Comparison of ENCODE assay signal across 15 cellular contexts in the genomic region with DNA sequence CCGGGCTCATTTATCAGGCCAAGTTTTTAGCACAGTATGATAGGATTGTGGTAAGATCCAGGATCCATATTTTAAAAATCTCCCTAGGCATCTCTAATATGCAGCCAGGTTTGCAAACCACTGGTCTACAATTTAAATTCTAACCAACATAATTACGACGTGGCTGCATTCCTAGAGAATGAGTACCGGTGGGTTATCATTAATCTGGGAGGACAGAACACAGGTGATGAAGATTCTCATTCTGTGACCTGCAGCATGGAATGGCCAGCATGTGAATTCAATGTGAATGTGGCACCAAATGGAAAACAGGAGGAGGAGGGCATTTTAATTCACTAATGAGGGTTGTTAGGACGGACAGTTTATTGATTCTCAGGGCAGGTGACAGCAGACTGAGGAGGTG. TPM values are rescaled to one million over a fixed set of nuclear protein-coding genes. Genes with fewer than 3 reads are reported as not detected.
DNase-seq lines count a peak whose midpoint lies in the region; ATAC-seq, FAIRE-seq and TF ChIP-seq lines count a peak whose summit lies in the region.
"Had no signal": no experiment of that assay in that cellular context is flagged by ENCODE, and none has a peak within 500 bp of the region (broad histone marks: within the 10 kb centered on the region; RNA-seq: fewer than 3 reads in every experiment).

No MANE protein-coding gene starts in this region.

- no peaks in the 10 kb centered on the region for H3K9me3 Mint-ChIP-seq in activated naive CD4-positive, alpha-beta T cell treated with anti-CD3 and anti-CD28 coated beads, Interleukin-2, amount 50 U/mL, for 24 hours
- peaks cover 0 to 3% of the 10 kb centered on the region in 2 donors for H3K9me3 Mint-ChIP-seq in activated naive CD4-positive, alpha-beta T cell treated with anti-CD3 and anti-CD28 coated beads, Interleukin-2, amount 50 U/mL, for 72 hours

- no peak overlapping the region for H3K18ac ChIP-seq in H1 (ENCODE audit: extremely low read depth, low read length)

- no peak overlapping the region for H2BK12ac ChIP-seq in H1 (ENCODE audit: low read depth, low read length)

- H3K36me3 ChIP-seq in SK-N-SH (replicated peaks in 1 of 2; ENCODE audit: control insufficient read depth in 1 of 2, insufficient read depth in 2 of 2, low read length in 1 of 2) (no peaks in the 10 kb centered on the region), H1 (ENCODE audit: control insufficient read depth in 2 of 4, insufficient read depth in 4 of 4, low read length in 3 of 4) (no peaks in the 10 kb centered on the region), stomach (no peaks in the 10 kb centered on the region)
- H3K36me3 ChIP-seq: ovary, upper lobe of right lung had no signal

- intact Hi-C loops in stomach (cut with DNase I; ENCODE audit: low total_unique reads) = no loop called here

- H3K9me3 ChIP-seq in SK-N-SH = no peaks in the 10 kb centered on the region
- no peaks in the 10 kb centered on the region for H3K9me3 ChIP-seq in H1 (ENCODE audit: insufficient read depth in 2 of 2, low read depth in 1 of 2, low read length in 1 of 2)
- H3K9me3 ChIP-seq in stomach = no peaks in the 10 kb centered on the region
- H3K9me3 ChIP-seq: ovary, upper lobe of right lung had no signal

- no peak overlapping the region for H2BK5ac ChIP-seq in H1 (ENCODE audit: low read depth, low read length)

- H3K79me1 ChIP-seq in H1 (ENCODE audit: low read depth, low read length) = no peaks in the 10 kb centered on the region

- H2AFZ ChIP-seq in SK-N-SH (ENCODE audit: low read depth) (no peak overlapping the region), H1 (ENCODE audit: low read length) (0 out of 2 replicates have a peak overlapping the region, but pooled peaks have one; percentile 51)

- H4K20me1 ChIP-seq in SK-N-SH (ENCODE audit: insufficient read depth) = no peaks in the 10 kb centered on the region
- H4K20me1 ChIP-seq in H1 (replicated peaks in 1 of 2; ENCODE audit: control insufficient read depth in 1 of 2, insufficient read depth in 2 of 2, low read length in 2 of 2) = no peaks in the 10 kb centered on the region

- WGBS in SK-N-SH (ENCODE audit: low lambda C conversion rate) = 57% methylated on average over 5 of the region's 5 CpGs
- WGBS in H1 (ENCODE audit: extremely low coverage in 1 of 2, insufficient coverage in 1 of 2, insufficient read length in 1 of 2, insufficient replicate concordance in 2 of 2, low coverage in 1 of 2, low lambda C conversion rate in 2 of 2, missing lambda C conversion rate in 1 of 2), 2 experiments = 73% methylated on average over 5 of the region's 5 CpGs; no CpG with 5 or more reads in 1 of the 2 experiments
- WGBS in stomach, 5 donors = 70 to 76% (median 72%) methylated on average over 5 of the region's 5 CpGs

- H3K4me3 Mint-ChIP-seq in activated naive CD4-positive, alpha-beta T cell treated with anti-CD3 and anti-CD28 coated beads, Interleukin-2, amount 50 U/mL, for 24 hours = peak overlapping the region; percentile 50

- H2BK20ac ChIP-seq in H1 (ENCODE audit: low read length) = no peak overlapping the region

- POLR2A ChIA-PET in SK-N-SH (lab: Yijun Ruan, JAX) (no interaction called here), H1 (lab: Charles Lee; ENCODE audit: partially characterized antibody) (no interaction called here)

- no peak overlapping the region for H4K91ac ChIP-seq in H1 (replicated peaks; ENCODE audit: insufficient read length, low read length)

- no peak for TF ChIP-seq POLR2A in H1 (IDR thresholded peaks at IDR 0.05; ENCODE audit: control extremely low read depth in 1 of 2, low read depth in 2 of 2, low read length in 2 of 2)
- TF ChIP-seq POLR2A in stomach (IDR thresholded peaks at IDR 0.05) = no peak

- no peak overlapping the region for H2AK5ac ChIP-seq in H1 (ENCODE audit: low read depth, low read length)

- no peak overlapping the region for H2BK120ac ChIP-seq in H1 (replicated peaks; ENCODE audit: low read depth, low read length)

- no peak for DNase-seq in activated naive CD4-positive, alpha-beta T cell treated with anti-CD3 and anti-CD28 coated beads, Interleukin-2, amount 50 U/mL, for 72 hours (ENCODE audit: low spot score in 2 of 2)
- no peak for DNase-seq in SK-N-SH
- no peak for DNase-seq in H1 (ENCODE audit: low read depth in 1 of 2, low spot score in 2 of 2)
- DNase-seq in stomach = no peak
- no peak for DNase-seq in substantia nigra (lab: John Stamatoyannopoulos, UW)
- no peak for DNase-seq in stimulated activated CD4-positive, alpha-beta T cell treated with anti-CD3 and anti-CD28 coated beads, Interleukin-4, amount 100 ng/mL, for 24 hours
- DNase-seq: aorta; mesenchymal stem cell; NCI-H446 treated with DMSO at 0.1 percent for 48 hours; ovary; RPMI8226; stimulated activated CD4-positive, alpha-beta T cell treated with anti-CD3 and anti-CD28 coated beads, Interleukin-12 subunit alpha, Interleukin-12 subunit beta, amount 100 ng/mL, for 4 hours; upper lobe of right lung had no signal

- peak overlapping the region; percentile 92 for H3K27ac Mint-ChIP-seq in activated naive CD4-positive, alpha-beta T cell treated with anti-CD3 and anti-CD28 coated beads, Interleukin-2, amount 50 U/mL, for 24 hours
- peak overlapping the region in 1 of 2 donors; percentile 94 for H3K27ac Mint-ChIP-seq in activated naive CD4-positive, alpha-beta T cell treated with anti-CD3 and anti-CD28 coated beads, Interleukin-2, amount 50 U/mL, for 72 hours

- H3K9me2 ChIP-seq in SK-N-SH = no peaks in the 10 kb centered on the region

- no peak overlapping the region for H2BK15ac ChIP-seq in H1 (ENCODE audit: low read length)

- H3K27me3 ChIP-seq in SK-N-SH (ENCODE audit: insufficient read depth) = no peaks in the 10 kb centered on the region
- H3K27me3 ChIP-seq in H1 (replicated peaks in 1 of 4; ENCODE audit: control insufficient read depth in 3 of 4, extremely low read depth in 1 of 4, insufficient read depth in 3 of 4, low read length in 3 of 4) = no peaks in the 10 kb centered on the region
- H3K27me3 ChIP-seq in stomach = no peaks in the 10 kb centered on the region
- H3K27me3 ChIP-seq: ovary, upper lobe of right lung had no signal

- no peak overlapping the region for H3K23ac ChIP-seq in H1 (ENCODE audit: insufficient read length)

- no peak overlapping the region for H3K4ac ChIP-seq in H1 (replicated peaks; ENCODE audit: insufficient read length, low read depth, low read length)

- no peak overlapping the region for H3K56ac ChIP-seq in H1 (replicated peaks; ENCODE audit: insufficient read length, low read depth, low read length)

- H4K8ac ChIP-seq in H1 (ENCODE audit: extremely low read depth, insufficient read depth, low read length) = no peak overlapping the region

- TF ChIP-seq CTCF in SK-N-SH (IDR thresholded peaks at IDR 0.05) = no peak
- TF ChIP-seq CTCF in H1 (IDR thresholded peaks at IDR 0.05; ENCODE audit: control extremely low read depth in 1 of 3, insufficient read depth in 1 of 3, low read depth in 1 of 3, low read length in 3 of 3) = no peak
- no peak for TF ChIP-seq CTCF in stomach (IDR thresholded peaks at IDR 0.05)

- H3K4me1 Mint-ChIP-seq in activated naive CD4-positive, alpha-beta T cell treated with anti-CD3 and anti-CD28 coated beads, Interleukin-2, amount 50 U/mL, for 24 hours = peaks cover 71% of the 10 kb centered on the region

- peaks cover 1% of the 10 kb centered on the region for H3K36me3 Mint-ChIP-seq in activated naive CD4-positive, alpha-beta T cell treated with anti-CD3 and anti-CD28 coated beads, Interleukin-2, amount 50 U/mL, for 24 hours
- peaks cover 0 to under 1% of the 10 kb centered on the region in 2 donors for H3K36me3 Mint-ChIP-seq in activated naive CD4-positive, alpha-beta T cell treated with anti-CD3 and anti-CD28 coated beads, Interleukin-2, amount 50 U/mL, for 72 hours

- TF ChIP-seq RAD21 in SK-N-SH (IDR thresholded peaks at IDR 0.05; ENCODE audit: low read length) = no peak
- TF ChIP-seq RAD21 in H1 (IDR thresholded peaks at IDR 0.05 in 1 of 2, conservative IDR thresholded peaks at IDR 0.05 in 1 of 2; ENCODE audit: low read depth in 2 of 2, low read length in 2 of 2) = no peak

- no peak for FAIRE-seq in H1 (lab: Jason Lieb, UNC)

- TF ChIP-seq EP300 in SK-N-SH (IDR thresholded peaks at IDR 0.05; ENCODE audit: borderline replicate concordance in 1 of 2, low read depth in 1 of 2, low read length in 1 of 2) = no peak
- no peak for TF ChIP-seq EP300 in H1 (IDR thresholded peaks at IDR 0.05; ENCODE audit: borderline replicate concordance in 1 of 2, low read depth in 2 of 2, low read length in 2 of 2)
- TF ChIP-seq EP300 in stomach (IDR thresholded peaks at IDR 0.05) = no peak

- H3K4me3 ChIP-seq in SK-N-SH (ENCODE audit: low read depth in 2 of 2, low read length in 1 of 2) (no peak overlapping the region), H1 (ENCODE audit: extremely low read depth in 1 of 4, insufficient read depth in 2 of 4, low read depth in 3 of 4, low read length in 4 of 4) (no peak overlapping the region), stomach (no peak overlapping the region)
- H3K4me3 ChIP-seq: ovary, upper lobe of right lung had no signal

- H3K9ac ChIP-seq in SK-N-SH = no peak overlapping the region
- no peak overlapping the region for H3K9ac ChIP-seq in H1 (replicated peaks in 1 of 4; ENCODE audit: extremely low read depth in 1 of 4, low read depth in 3 of 4, low read length in 3 of 4)

- H3K4me2 ChIP-seq in SK-N-SH = no peak overlapping the region
- no peak overlapping the region for H3K4me2 ChIP-seq in H1 (ENCODE audit: insufficient read depth in 1 of 2, low read depth in 2 of 2, low read length in 2 of 2)

- no peaks in the 10 kb centered on the region for H3K23me2 ChIP-seq in H1 (ENCODE audit: low read depth, low read length)

- peaks cover 0 to 6% of the 10 kb centered on the region in 2 experiments; a peak in 2 of 4 replicates for H3K4me1 ChIP-seq in SK-N-SH (ENCODE audit: control insufficient read depth in 1 of 2, insufficient read depth in 2 of 2, low read depth in 1 of 2, low read length in 1 of 2)
- H3K4me1 ChIP-seq in H1 (replicated peaks in 1 of 4; ENCODE audit: control insufficient read depth in 3 of 4, insufficient read depth in 4 of 4, low read length in 3 of 4) = no peaks in the 10 kb centered on the region
- H3K4me1 ChIP-seq in stomach = peaks cover 0 to 26% (median 0%) of the 10 kb centered on the region in 4 donors
- H3K4me1 ChIP-seq: upper lobe of right lung had no signal

- CTCF ChIA-PET in SK-N-SH (lab: Yijun Ruan, JAX) = no interaction called here
- CTCF ChIA-PET in H1 (lab: Charles Lee; ENCODE audit: partially characterized antibody) = no interaction called here

- H3K79me2 ChIP-seq in SK-N-SH (ENCODE audit: insufficient read depth) = no peaks in the 10 kb centered on the region
- H3K79me2 ChIP-seq in H1 (ENCODE audit: control insufficient read depth in 1 of 2, insufficient read depth in 2 of 2, low read length in 2 of 2) = no peaks in the 10 kb centered on the region

- H3K27me3 Mint-ChIP-seq in activated naive CD4-positive, alpha-beta T cell treated with anti-CD3 and anti-CD28 coated beads, Interleukin-2, amount 50 U/mL, for 24 hours = no peaks in the 10 kb centered on the region

- H3K27ac ChIP-seq in SK-N-SH (ENCODE audit: low read depth in 2 of 2, low read length in 1 of 2) (no peak overlapping the region), H1 (ENCODE audit: low read depth, low read length) (no peak overlapping the region), stomach (peak overlapping the region in 3 of 5 donors; percentile 13 to 38 (median 25)), substantia nigra (ENCODE audit: low read depth, low read length, poor library complexity, severe bottlenecking) (no peak overlapping the region)
- H3K27ac ChIP-seq: ovary had no signal

- H4K5ac ChIP-seq in H1 (ENCODE audit: insufficient read length, low read depth, low read length) = no peak overlapping the region

- no peak overlapping the region for H3K14ac ChIP-seq in H1 (ENCODE audit: insufficient read length)

- no peak for ATAC-seq in activated naive CD4-positive, alpha-beta T cell treated with anti-CD3 and anti-CD28 coated beads, Interleukin-2, amount 50 U/mL, for 72 hours
- ATAC-seq in GM21367 (IDR thresholded peaks at IDR 0.05; ENCODE audit: unreplicated experiment) = no peak
- ATAC-seq: upper lobe of right lung had no signal

- no peaks in the 10 kb centered on the region for H3F3A ChIP-seq in SK-N-SH (replicated peaks; ENCODE audit: insufficient read depth)

RNA-seq across cellular contexts. Expression of a gene that starts 56.9 kb away (rescaled TPM):
- 10 to 100 TPM; 51.5 to 70.4 TPM for total RNA-seq in activated naive CD4-positive, alpha-beta T cell treated with anti-CD3 and anti-CD28 coated beads, Interleukin-2, amount 50 U/mL, for 72 hours
- 42.2 and 56.9 TPM in 2 replicates for polyA plus RNA-seq in SK-N-SH (2012; rRNA removed)
- polyA plus RNA-seq in SK-N-SH (2012; cell fraction: cytosol; rRNA removed) = 68.2 and 82.9 TPM in 2 replicates
- polyA plus RNA-seq in SK-N-SH (2012; cell fraction: nucleus; rRNA removed) = 17.8 and 23.5 TPM in 2 replicates
- total RNA-seq in H1 (2021; fragmentation: NEBNext Ultra II Directional; extraction: Animal tissue kit (Norgen Biotek cat#: 25700)) = 43.3 and 48.1 TPM in 2 replicates
- polyA plus RNA-seq in H1 (2011; rRNA removed) = 14.5 and 25.7 TPM in 2 replicates
- 29.7 TPM for polyA plus RNA-seq in H1 (2011; cell fraction: cytosol; rRNA removed)
- polyA plus RNA-seq in H1 (2011; cell fraction: nucleus; rRNA removed) = 11.3 TPM
- 31.5 to 45.5 TPM (median 40.8 TPM) in 4 replicates for polyA plus RNA-seq in H1 (2012, experiment 1 of 2)
- polyA plus RNA-seq in H1 (2012, experiment 2 of 2) = 5.7 TPM
- 37.7 TPM for polyA plus RNA-seq in H1 (2013, experiment 1 of 2)
- 37.2 TPM for polyA plus RNA-seq in H1 (2013, experiment 2 of 2)
- polyA minus RNA-seq in H1 (2011; rRNA and poly(A)+ RNA removed) = 18.0 and 24.3 TPM in 2 replicates
- polyA minus RNA-seq in H1 (2011; cell fraction: cytosol; rRNA and poly(A)+ RNA removed) = 24.7 TPM
- polyA minus RNA-seq in H1 (2011; cell fraction: nucleus; rRNA and poly(A)+ RNA removed) = 24.2 TPM
- 10 to 100 TPM in 4 of 5 donors, 1 to 10 TPM in 1; 7.0 to 68.3 (median 25.9) TPM for total RNA-seq in stomach
- polyA plus RNA-seq in stomach = 10 to 100 TPM; 39.7 to 66.9 (median 51.1) TPM

Comparison
In these comparisons a context has a peak if more than half of its experiments do, and no peak if none do; other contexts are left out.
1. H3K27ac ChIP-seq: peak in stomach (3 of 5); none in SK-N-SH (0 of 2), H1 (single experiment) and substantia nigra (single experiment).